10 cellular contexts compared by ENCODE assay signal in the genomic region with DNA sequence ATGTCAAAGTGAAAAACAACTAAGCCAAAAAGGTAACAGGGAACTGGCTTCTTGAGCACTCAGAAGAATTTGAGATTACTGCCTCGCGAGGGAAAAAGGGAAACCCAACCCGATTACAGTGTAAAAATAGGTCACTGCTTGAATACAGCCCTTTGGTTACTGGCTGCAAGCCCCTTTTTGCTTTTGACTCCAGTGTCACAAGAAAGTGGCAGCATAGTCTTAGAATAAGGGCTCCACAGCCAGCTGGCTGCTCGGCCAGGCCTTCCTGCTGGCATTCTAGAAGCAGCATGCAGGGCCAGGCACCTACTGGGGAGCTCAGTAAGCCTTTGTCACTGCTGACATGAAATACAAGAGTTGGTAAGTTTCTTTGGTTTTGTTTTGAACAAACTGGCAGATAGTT.
DNase-seq lines count a peak whose midpoint lies in the region; ATAC-seq and TF ChIP-seq lines count a peak whose summit lies in the region.
"Had no signal": no experiment of that assay in that cellular context is flagged by ENCODE, and none has a peak within 500 bp of the region (broad histone marks: within the 10 kb centered on the region; RNA-seq: fewer than 3 reads in every experiment).

No MANE protein-coding gene starts in this region.

- DNase-seq in NCI-H2227 (lab: John Stamatoyannopoulos, UW; ENCODE audit: unreplicated experiment), result peak; percentile 50
- peak; percentile 47 for DNase-seq in endodermal cell
- no peak for DNase-seq in smooth muscle cell (lab: John Stamatoyannopoulos, UW; ENCODE audit: unreplicated experiment)
- no peak for DNase-seq in GM23338 (ENCODE audit: low spot score)
- DNase-seq in NCI-H146 (lab: John Stamatoyannopoulos, UW), result no peak
- no peak for DNase-seq in NCI-H82 treated with DMSO at 0.1 percent for 48 hours (lab: John Stamatoyannopoulos, UW; ENCODE audit: unreplicated experiment)
- DNase-seq: body of pancreas, NCI-H226 had no signal

- WGBS in endodermal cell (ENCODE audit: insufficient coverage in 1 of 2, insufficient read length in 1 of 2), 2 experiments, result 89 to 93% methylated on average over 4 of the region's 4 CpGs
- WGBS in liver, result 55% methylated on average over 4 of the region's 4 CpGs
- WGBS in smooth muscle cell (ENCODE audit: low lambda C conversion rate), result 85% methylated on average over 4 of the region's 4 CpGs

- H3K4me2 ChIP-seq in smooth muscle cell (no peak overlapping the region), GM23338 (no peak overlapping the region)

- H3K79me2 ChIP-seq in smooth muscle cell (ENCODE audit: low read depth) (no peaks in the 10 kb centered on the region), GM23338 (replicated peaks; ENCODE audit: insufficient read depth) (no peaks in the 10 kb centered on the region)

- H3K27me3 ChIP-seq in endodermal cell (ENCODE audit: control insufficient read depth, insufficient read depth, low read length, poor library complexity, severe bottlenecking) (no peaks in the 10 kb centered on the region), liver (ENCODE audit: control insufficient read depth in 4 of 4, insufficient read depth in 4 of 4, low read length in 3 of 4) (no peaks in the 10 kb centered on the region), smooth muscle cell (ENCODE audit: low read depth) (no peaks in the 10 kb centered on the region), GM23338 (ENCODE audit: insufficient read depth) (no peaks in the 10 kb centered on the region)
- H3K27me3 ChIP-seq: body of pancreas had no signal

- ATAC-seq in HG03039 (IDR thresholded peaks at IDR 0.05; ENCODE audit: unreplicated experiment) (no peak), GM23338 (no peak)
- ATAC-seq: body of pancreas had no signal

- H3K4me1 ChIP-seq in endodermal cell (ENCODE audit: control insufficient read depth, insufficient read depth, low read length) (no peaks in the 10 kb centered on the region), liver (ENCODE audit: control insufficient read depth in 4 of 4, insufficient read depth in 4 of 4, low read length in 3 of 4) (peaks cover 7 to 29% (median 20%) of the 10 kb centered on the region in 4 donors), smooth muscle cell (ENCODE audit: low read depth) (no peaks in the 10 kb centered on the region), GM23338 (ENCODE audit: insufficient read depth) (no peaks in the 10 kb centered on the region)

- no peaks in the 10 kb centered on the region for H3F3A ChIP-seq in smooth muscle cell (ENCODE audit: low read depth)
- no peaks in the 10 kb centered on the region for H3F3A ChIP-seq in GM23338 (replicated peaks; ENCODE audit: low read depth)

- H3K36me3 Mint-ChIP-seq in endodermal cell (ENCODE audit: low read depth), result no peaks in the 10 kb centered on the region
- no peaks in the 10 kb centered on the region for H3K36me3 Mint-ChIP-seq in GM23338 (ENCODE audit: low read depth)

- H3K4me3 Mint-ChIP-seq in endodermal cell (no peak overlapping the region), GM23338 (no peak overlapping the region)

- H3K36me3 ChIP-seq in endodermal cell (ENCODE audit: control insufficient read depth, insufficient read depth, low read length), result no peaks in the 10 kb centered on the region
- peaks cover 0 to 2% (median under 1%) of the 10 kb centered on the region in 4 donors for H3K36me3 ChIP-seq in liver (ENCODE audit: control insufficient read depth in 4 of 4, insufficient read depth in 3 of 4, low read depth in 1 of 4, low read length in 3 of 4)
- no peaks in the 10 kb centered on the region for H3K36me3 ChIP-seq in smooth muscle cell (ENCODE audit: low read depth)
- H3K36me3 ChIP-seq in GM23338 (ENCODE audit: insufficient read depth), result no peaks in the 10 kb centered on the region

- TF ChIP-seq RAD21 in liver (IDR thresholded peaks at IDR 0.05), result no peak

- no peak for TF ChIP-seq CTCF in endodermal cell (conservative IDR thresholded peaks at IDR 0.05)
- TF ChIP-seq CTCF in liver (IDR thresholded peaks at IDR 0.05; ENCODE audit: low read depth, low read length, missing input control), result no peak
- no peak for TF ChIP-seq CTCF in smooth muscle cell (IDR thresholded peaks at IDR 0.05; ENCODE audit: borderline replicate concordance, insufficient read depth, poor library complexity, severe bottlenecking)
- no peak for TF ChIP-seq CTCF in GM23338 (conservative IDR thresholded peaks at IDR 0.05; ENCODE audit: low read depth in 2 of 2)

- no peaks in the 10 kb centered on the region for H3K4me1 Mint-ChIP-seq in endodermal cell
- H3K4me1 Mint-ChIP-seq in GM23338, result no peaks in the 10 kb centered on the region

- H2AFZ ChIP-seq in smooth muscle cell (ENCODE audit: low read depth) (no peak overlapping the region), GM23338 (no peak overlapping the region)

- H3K27me3 Mint-ChIP-seq in endodermal cell (ENCODE audit: insufficient read depth) (no peaks in the 10 kb centered on the region), GM23338 (ENCODE audit: insufficient read depth, low read depth, poor library complexity) (peaks cover 3% of the 10 kb centered on the region)

- H3K9me2 ChIP-seq in GM23338 (ENCODE audit: insufficient read depth), result no peaks in the 10 kb centered on the region

- H3K4me3 ChIP-seq in endodermal cell (ENCODE audit: low read length), result no peak overlapping the region
- H3K4me3 ChIP-seq in liver (ENCODE audit: low read depth in 1 of 3, low read length in 3 of 3), result no peak overlapping the region
- no peak overlapping the region for H3K4me3 ChIP-seq in smooth muscle cell
- H3K4me3 ChIP-seq in GM23338, result no peak overlapping the region
- H3K4me3 ChIP-seq: body of pancreas had no signal

- H3K9me3 ChIP-seq in endodermal cell (ENCODE audit: control insufficient read depth, low read length), result no peaks in the 10 kb centered on the region
- H3K9me3 ChIP-seq in liver (ENCODE audit: control insufficient read depth in 4 of 4, low read length in 3 of 4), result no peaks in the 10 kb centered on the region
- no peaks in the 10 kb centered on the region for H3K9me3 ChIP-seq in smooth muscle cell (replicated peaks; ENCODE audit: low read depth)
- H3K9me3 ChIP-seq: body of pancreas had no signal

- H3K9ac ChIP-seq in endodermal cell (ENCODE audit: extremely low read depth, low read length, poor library complexity, severe bottlenecking) (no peak overlapping the region), liver (ENCODE audit: low read depth in 1 of 2, low read length in 2 of 2) (no peak overlapping the region), smooth muscle cell (ENCODE audit: low read depth) (peak overlapping the region; percentile 70)

- H3K27ac ChIP-seq in endodermal cell (ENCODE audit: low read depth, low read length), result no peak overlapping the region
- H3K27ac ChIP-seq in liver (ENCODE audit: low read depth in 1 of 2, low read length in 2 of 2), result peak overlapping the region; percentile 31 to 82
- H3K27ac ChIP-seq in smooth muscle cell (ENCODE audit: low read depth), result peak overlapping the region; percentile 89
- no peak overlapping the region for H3K27ac ChIP-seq in GM23338 (ENCODE audit: low read depth)

- H4K20me1 ChIP-seq in smooth muscle cell (ENCODE audit: low read depth), result no peaks in the 10 kb centered on the region
- no peaks in the 10 kb centered on the region for H4K20me1 ChIP-seq in GM23338 (replicated peaks; ENCODE audit: insufficient read depth)

- H3K27ac Mint-ChIP-seq in endodermal cell (no peak overlapping the region), GM23338 (no peak overlapping the region)

- H3K9me3 Mint-ChIP-seq in endodermal cell (no peaks in the 10 kb centered on the region), GM23338 (no peaks in the 10 kb centered on the region)

TF ChIP-seq in GM23338, 12 proteins besides CTCF, POLR2A, EP300 and RAD21 (continues in another document):
- TF ChIP-seq POLR2AphosphoS5 (IDR thresholded peaks at IDR 0.05; ENCODE audit: low read depth) (no peak), CREB1 (CRISPR knock-in tag; IDR thresholded peaks at IDR 0.05; ENCODE audit: low read depth) (no peak), EZH2phosphoT487 (IDR thresholded peaks at IDR 0.05; ENCODE audit: unreplicated experiment) (no peak), STAT1 (IDR thresholded peaks at IDR 0.05; ENCODE audit: unreplicated experiment) (no peak), NANOG (IDR thresholded peaks at IDR 0.05; ENCODE audit: borderline replicate concordance) (no peak), ZNF114 (CRISPR knock-in tag; IDR thresholded peaks at IDR 0.05) (no peak)
- TF ChIP-seq, protein P1, sequence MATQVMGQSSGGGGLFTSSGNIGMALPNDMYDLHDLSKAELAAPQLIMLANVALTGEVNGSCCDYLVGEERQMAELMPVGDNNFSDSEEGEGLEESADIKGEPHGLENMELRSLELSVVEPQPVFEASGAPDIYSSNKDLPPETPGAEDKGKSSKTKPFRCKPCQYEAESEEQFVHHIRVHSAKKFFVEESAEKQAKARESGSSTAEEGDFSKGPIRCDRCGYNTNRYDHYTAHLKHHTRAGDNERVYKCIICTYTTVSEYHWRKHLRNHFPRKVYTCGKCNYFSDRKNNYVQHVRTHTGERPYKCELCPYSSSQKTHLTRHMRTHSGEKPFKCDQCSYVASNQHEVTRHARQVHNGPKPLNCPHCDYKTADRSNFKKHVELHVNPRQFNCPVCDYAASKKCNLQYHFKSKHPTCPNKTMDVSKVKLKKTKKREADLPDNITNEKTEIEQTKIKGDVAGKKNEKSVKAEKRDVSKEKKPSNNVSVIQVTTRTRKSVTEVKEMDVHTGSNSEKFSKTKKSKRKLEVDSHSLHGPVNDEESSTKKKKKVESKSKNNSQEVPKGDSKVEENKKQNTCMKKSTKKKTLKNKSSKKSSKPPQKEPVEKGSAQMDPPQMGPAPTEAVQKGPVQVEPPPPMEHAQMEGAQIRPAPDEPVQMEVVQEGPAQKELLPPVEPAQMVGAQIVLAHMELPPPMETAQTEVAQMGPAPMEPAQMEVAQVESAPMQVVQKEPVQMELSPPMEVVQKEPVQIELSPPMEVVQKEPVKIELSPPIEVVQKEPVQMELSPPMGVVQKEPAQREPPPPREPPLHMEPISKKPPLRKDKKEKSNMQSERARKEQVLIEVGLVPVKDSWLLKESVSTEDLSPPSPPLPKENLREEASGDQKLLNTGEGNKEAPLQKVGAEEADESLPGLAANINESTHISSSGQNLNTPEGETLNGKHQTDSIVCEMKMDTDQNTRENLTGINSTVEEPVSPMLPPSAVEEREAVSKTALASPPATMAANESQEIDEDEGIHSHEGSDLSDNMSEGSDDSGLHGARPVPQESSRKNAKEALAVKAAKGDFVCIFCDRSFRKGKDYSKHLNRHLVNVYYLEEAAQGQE (IDR thresholded peaks at IDR 0.05; ENCODE audit: unreplicated experiment), result no peak
- TF ChIP-seq, protein P2, sequence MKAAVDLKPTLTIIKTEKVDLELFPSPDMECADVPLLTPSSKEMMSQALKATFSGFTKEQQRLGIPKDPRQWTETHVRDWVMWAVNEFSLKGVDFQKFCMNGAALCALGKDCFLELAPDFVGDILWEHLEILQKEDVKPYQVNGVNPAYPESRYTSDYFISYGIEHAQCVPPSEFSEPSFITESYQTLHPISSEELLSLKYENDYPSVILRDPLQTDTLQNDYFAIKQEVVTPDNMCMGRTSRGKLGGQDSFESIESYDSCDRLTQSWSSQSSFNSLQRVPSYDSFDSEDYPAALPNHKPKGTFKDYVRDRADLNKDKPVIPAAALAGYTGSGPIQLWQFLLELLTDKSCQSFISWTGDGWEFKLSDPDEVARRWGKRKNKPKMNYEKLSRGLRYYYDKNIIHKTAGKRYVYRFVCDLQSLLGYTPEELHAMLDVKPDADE (IDR thresholded peaks at IDR 0.05), result no peak

Comparison
In these comparisons a context has a peak if more than half of its experiments do, and no peak if none do; other contexts are left out.
1. DNase-seq: peak in NCI-H2227 (single experiment) and endodermal cell (single experiment); none in smooth muscle cell (single experiment), GM23338 (single experiment), NCI-H146 (single experiment) and NCI-H82 treated with DMSO at 0.1 percent for 48 hours (single experiment).
2. H3K27ac ChIP-seq: peak in liver (2 of 2) and smooth muscle cell (single experiment); none in endodermal cell (single experiment) and GM23338 (single experiment).